Comparison of ENCODE assay signal across 13 cellular contexts in genomic region chr15:85563328-85563727, GRCh38.
A peak's percentile ranks its signal among the peaks of the same experiment; 100 is the strongest.
DNase-seq lines count a peak whose midpoint lies in the region; ATAC-seq and TF ChIP-seq lines count a peak whose summit lies in the region.
"Had no signal": no experiment of that assay in that cellular context is flagged by ENCODE, and none has a peak within 500 bp of the region (broad histone marks: within the 10 kb centered on the region; RNA-seq: fewer than 3 reads in every experiment).

No MANE protein-coding gene starts in this region.

- TF ChIP-seq CTCF in right atrium auricular region (IDR thresholded peaks at IDR 0.05) (no peak), fibroblast of mammary gland (conservative IDR thresholded peaks at IDR 0.05; ENCODE audit: control insufficient read depth, insufficient read depth, low read depth, low read length) (no peak), GM13976 (IDR thresholded peaks at IDR 0.05; ENCODE audit: borderline replicate concordance, control extremely low read depth, extremely low read depth, insufficient read depth, missing control alignments) (no peak)

- H3K4me1 ChIP-seq in right atrium auricular region = peaks cover 0 to 51% of the 10 kb centered on the region in 2 donors
- H3K4me1 ChIP-seq: SJCRH30 had no signal

- H3K36me3 Mint-ChIP-seq in memory B cell = peaks cover 7% of the 10 kb centered on the region

- peak overlapping the region; percentile 53 for H3K27ac Mint-ChIP-seq in memory B cell

- intact Hi-C loops in Right ventricle myocardium superior (cut with DNase I) = no loop called here

- no peaks in the 10 kb centered on the region for H3K27me3 ChIP-seq in right atrium auricular region
- H3K27me3 ChIP-seq: SJCRH30 had no signal

- H3K4me3 ChIP-seq in right atrium auricular region = no peak overlapping the region
- no peak overlapping the region for H3K4me3 ChIP-seq in fibroblast of mammary gland (ENCODE audit: control insufficient read depth, low read depth, low read length)
- H3K4me3 ChIP-seq: SJCRH30, skin epidermis had no signal

- no peaks in the 10 kb centered on the region for H3K27me3 Mint-ChIP-seq in memory B cell

- no peaks in the 10 kb centered on the region for H3K9me3 ChIP-seq in right atrium auricular region
- H3K9me3 ChIP-seq: SJCRH30 had no signal

- in situ Hi-C loops in GM13976 (cut with MboI; ENCODE audit: low sequenced_read_pairs, unreplicated experiment) = no loop called here

- ATAC-seq in Right ventricle myocardium superior (ENCODE audit: poor library complexity) (peak; percentile 63), memory B cell (ENCODE audit: low read depth) (no peak), SK-N-SH treated with all-trans-retinoic acid at 6 μM for 48 hours (no peak), GM18511 (IDR thresholded peaks at IDR 0.05; ENCODE audit: unreplicated experiment) (no peak)
- ATAC-seq: activated T-cell treated with anti-CD3 and anti-CD28 coated beads, Interleukin-2, amount 50 U/mL, for 4 hours had no signal

- peaks cover 15% of the 10 kb centered on the region for H3K4me1 Mint-ChIP-seq in memory B cell

- H3K9me3 Mint-ChIP-seq in memory B cell = no peaks in the 10 kb centered on the region
- H3K9me3 Mint-ChIP-seq: activated T-cell treated with anti-CD3 and anti-CD28 coated beads, Interleukin-2, amount 50 U/mL, for 4 hours had no signal

- DNase-seq in Right ventricle myocardium superior (no peak), right atrium auricular region (ENCODE audit: low spot score) (no peak), fibroblast of mammary gland (ENCODE audit: low read depth) (peak; percentile 54), memory B cell (ENCODE audit: low spot score in 2 of 2) (no peak), GM13976 (ENCODE audit: low spot score) (no peak)
- no peak for DNase-seq in activated CD4-positive, CD25-positive, alpha-beta regulatory T cell treated with anti-CD3 and anti-CD28 coated beads, Interleukin-2, amount 50 U/mL, for 72 hours
- DNase-seq: activated T-cell treated with anti-CD3 and anti-CD28 coated beads, Interleukin-2, amount 50 U/mL, for 4 hours; DMS153; NCI-H526 treated with DMSO at 0.1 percent for 48 hours; SJCRH30 had no signal

- H3K36me3 ChIP-seq in right atrium auricular region = no peaks in the 10 kb centered on the region

- H3K4me3 Mint-ChIP-seq in memory B cell = no peak overlapping the region
- H3K4me3 Mint-ChIP-seq: activated T-cell treated with anti-CD3 and anti-CD28 coated beads, Interleukin-2, amount 50 U/mL, for 4 hours had no signal

- peak overlapping the region in 1 of 2 donors; percentile 27 for H3K27ac ChIP-seq in right atrium auricular region
- H3K27ac ChIP-seq: SJCRH30, skin epidermis had no signal

TF ChIP-seq in SK-N-SH treated with all-trans-retinoic acid at 6 μM for 48 hours, 23 proteins besides CTCF, POLR2A, EP300 and RAD21:
- no peak for TF ChIP-seq ZC3H10 (CRISPR knock-in tag; IDR thresholded peaks at IDR 0.05)
- no peak for TF ChIP-seq ZFP30 (CRISPR knock-in tag; IDR thresholded peaks at IDR 0.05)
- TF ChIP-seq RARB (CRISPR knock-in tag; IDR thresholded peaks at IDR 0.05) = no peak
- no peak for TF ChIP-seq TSHZ2 (CRISPR knock-in tag; IDR thresholded peaks at IDR 0.05)
